ENCODE assay signal across 30 cellular contexts in genomic region chr13:103222683-103223082, GRCh38.
"Had no signal": no experiment of that assay in that cellular context is flagged by ENCODE, and none has a peak within 500 bp of the region (broad histone marks: within the 10 kb centered on the region; RNA-seq: fewer than 3 reads in every experiment).

No MANE protein-coding gene starts in this region.

- H3K4me1 ChIP-seq: Peyer's patch had no signal

- ATAC-seq: activated CD8-positive, alpha-beta memory T cell treated with anti-CD3 and anti-CD28 coated beads, Interleukin-2, amount 10 ng/mL, durations not matched to agents 7 days and 5 days; activated naive CD8-positive, alpha-beta T cell treated with anti-CD3 and anti-CD28 coated beads, Interleukin-2, amount 50 U/mL, for 24 hours; PC-3 had no signal

- H3K36me3 ChIP-seq: cardiac muscle cell, Peyer's patch had no signal

- H3K9me3 ChIP-seq: Peyer's patch had no signal

- DNase-seq: activated B cell treated with CpG ODN at 0.5 μM for 24 hours; activated CD4-positive, alpha-beta memory T cell treated with anti-CD3 and anti-CD28 coated beads, Interleukin-2, amount 10 ng/mL, durations not matched to agents 7 days and 5 days; activated CD4-positive, alpha-beta T cell treated with anti-CD3 and anti-CD28 coated beads for 48 hours; activated CD4-positive, CD25-positive, alpha-beta regulatory T cell treated with anti-CD3 and anti-CD28 coated beads, Interleukin-2, amount 50 U/mL, for 72 hours; activated CD8-positive, alpha-beta memory T cell treated with anti-CD3 and anti-CD28 coated beads for 24 hours; activated CD8-positive, alpha-beta memory T cell treated with anti-CD3 and anti-CD28 coated beads, Interleukin-2, amount 10 ng/mL, durations not matched to agents 7 days and 5 days; activated CD8-positive, alpha-beta memory T cell treated with anti-CD3 and anti-CD28 coated beads, Interleukin-2, amount 50 U/mL, for 48 hours; activated effector memory CD4-positive, alpha-beta T cell treated with Interleukin-2 at 50 U/mL for 16 hours; activated naive CD4-positive, alpha-beta T cell treated with anti-CD3 and anti-CD28 coated beads, Interleukin-2, amount 10 ng/mL, durations not matched to agents 7 days and 5 days; activated naive CD8-positive, alpha-beta T cell treated with anti-CD3 and anti-CD28 coated beads, Interleukin-2, amount 50 U/mL, for 24 hours; activated T-cell treated with anti-CD3 and anti-CD28 coated beads, Interleukin-2, amount 50 U/mL, for 48 hours; anterior cingulate cortex; NCI-H1105; NCI-H1417 treated with DMSO at 0.1 percent for 48 hours; NCI-H2029; NCI-H2227 treated with DMSO at 0.1 percent for 48 hours; NCI-H446 treated with DMSO at 0.1 percent for 48 hours; NCI-H524 treated with DMSO at 0.1 percent for 48 hours; NCI-H748 treated with DMSO at 0.1 percent for 48 hours; NK-92 treated with Interleukin-12 subunit alpha and Interleukin-12 subunit beta, amount 100 ng/mL, for 24 hours; PC-3; Peyer's patch; Right ventricle myocardium superior; RPMI8226; SW 1271; T-helper 1 cell; T-helper 2 cell; T-helper 9 cell had no signal

- H3K27me3 ChIP-seq: cardiac muscle cell, Peyer's patch had no signal

- H3K27ac ChIP-seq: cardiac muscle cell, Peyer's patch, VCaP had no signal

- H3K4me3 ChIP-seq: cardiac muscle cell, Peyer's patch had no signal
